ENCODE assay signal across 18 cellular contexts in the genomic region with DNA sequence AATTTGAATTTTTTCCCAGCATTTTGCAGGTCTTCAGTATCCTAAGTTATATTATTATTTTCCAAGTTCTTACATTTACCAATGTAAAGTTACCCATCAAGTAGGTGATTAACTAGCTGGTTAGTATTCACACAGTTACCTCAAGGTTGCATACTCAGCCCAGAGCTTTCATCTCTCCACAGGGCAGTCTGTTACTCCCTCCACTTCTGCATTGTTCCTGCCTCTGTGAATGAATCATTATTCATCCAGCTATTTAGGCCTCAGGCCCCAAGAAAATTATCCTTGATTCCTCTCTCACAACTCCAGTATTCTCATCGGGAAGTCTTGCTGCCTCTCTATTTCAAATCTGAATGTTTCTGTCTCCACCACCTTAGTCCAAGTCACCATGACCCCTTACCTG.
"Had no signal": no experiment of that assay in that cellular context is flagged by ENCODE, and none has a peak within 500 bp of the region (broad histone marks: within the 10 kb centered on the region; RNA-seq: fewer than 3 reads in every experiment).

No MANE protein-coding gene starts in this region.

- H3K4me1 ChIP-seq: esophagus squamous epithelium had no signal

- H3K4me3 ChIP-seq: esophagus squamous epithelium, heart left ventricle, lung had no signal

- H3K27ac Mint-ChIP-seq: nephron had no signal

- H3K9me3 ChIP-seq: esophagus squamous epithelium, heart left ventricle, neutrophil had no signal

- ATAC-seq: heart left ventricle, left colon, left ventricle myocardium superior, right cardiac atrium had no signal

- DNase-seq: effector memory CD4-positive, alpha-beta T cell; esophagus squamous epithelium; foreskin fibroblast; heart left ventricle; hippocampal formation; left colon; left ventricle myocardium superior; mesendoderm; naive B cell; right cardiac atrium; small intestine; stimulated activated CD4-positive, alpha-beta T cell treated with anti-CD3 and anti-CD28 coated beads, Interleukin-12 subunit alpha, Interleukin-12 subunit beta, amount 100 ng/mL, for 4 hours; stimulated activated naive CD4-positive, alpha-beta T cell treated with Interleukin-2 at 50 U/mL for 16 hours; trophoblast cell had no signal

- H3K9me3 Mint-ChIP-seq: naive B cell, nephron had no signal

- H3K4me1 Mint-ChIP-seq: nephron had no signal

- H3K27me3 ChIP-seq: esophagus squamous epithelium, heart left ventricle, neutrophil had no signal

- H3K27me3 Mint-ChIP-seq: naive B cell had no signal

- H3K27ac ChIP-seq: epithelial cell of prostate, esophagus squamous epithelium, heart left ventricle, neutrophil had no signal

- H3K4me3 Mint-ChIP-seq: naive B cell, nephron had no signal
